ENCODE assay signal across 14 cellular contexts in the genomic region with DNA sequence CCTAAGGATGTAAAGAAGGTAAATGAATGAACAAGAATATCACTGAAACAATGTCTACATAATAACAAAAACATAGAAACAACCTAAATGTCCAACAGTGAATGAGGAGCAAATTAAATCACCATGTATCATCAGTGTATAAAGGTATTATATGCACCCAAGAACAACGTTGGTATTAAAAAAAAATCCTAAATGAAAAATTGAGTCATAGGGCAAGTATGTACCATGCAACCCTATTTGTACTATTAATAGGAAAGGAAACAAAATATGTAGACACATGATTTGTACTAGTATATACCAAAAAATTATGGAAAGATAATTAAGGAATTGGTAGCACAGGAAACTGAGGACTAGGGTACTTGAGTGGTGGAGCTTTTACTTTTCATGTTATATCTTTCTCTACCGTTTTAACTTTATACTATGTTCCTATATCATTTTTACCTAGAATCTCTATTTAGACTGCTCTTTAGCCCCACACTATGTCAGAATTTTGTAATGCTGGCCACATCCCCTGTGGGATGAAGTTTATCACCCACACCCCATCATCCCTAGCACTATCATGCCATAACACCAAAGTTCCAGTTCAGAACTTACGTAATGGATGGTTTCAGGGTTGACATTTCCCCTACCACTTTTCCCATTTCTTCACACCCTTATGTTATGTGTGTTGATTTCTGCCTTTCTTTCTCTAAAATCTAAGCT. TPM values are rescaled to one million over a fixed set of nuclear protein-coding genes. Genes with fewer than 3 reads are reported as not detected.
DNase-seq lines count a peak whose midpoint lies in the region; ATAC-seq and FAIRE-seq lines count a peak whose summit lies in the region.
"Had no signal": no experiment of that assay in that cellular context is flagged by ENCODE, and none has a peak within 500 bp of the region (broad histone marks: within the 10 kb centered on the region; RNA-seq: fewer than 3 reads in every experiment).

No MANE protein-coding gene starts in this region.

- peak; percentile 37 for FAIRE-seq in GM19239 (lab: Jason Lieb, UNC)

- peak; percentile 26 for ATAC-seq in activated T-helper 17 cell treated with anti-CD3 and anti-CD28 coated beads, Interleukin-2, amount 50 U/mL, for 72 hours (replicated peaks)
- ATAC-seq in HG03354 (IDR thresholded peaks at IDR 0.05; ENCODE audit: poor library complexity, severe bottlenecking, unreplicated experiment), result no peak
- ATAC-seq in HG03025 (IDR thresholded peaks at IDR 0.05; ENCODE audit: low FRiP score, unreplicated experiment), result no peak
- ATAC-seq in HG02678 (IDR thresholded peaks at IDR 0.05; ENCODE audit: unreplicated experiment), result no peak
- ATAC-seq: left colon had no signal

- H3K4me3 Mint-ChIP-seq in activated T-helper 17 cell treated with anti-CD3 and anti-CD28 coated beads, Interleukin-2, amount 50 U/mL, for 72 hours, result no peak overlapping the region

- H3K36me3 Mint-ChIP-seq in activated T-helper 17 cell treated with anti-CD3 and anti-CD28 coated beads, Interleukin-2, amount 50 U/mL, for 72 hours (ENCODE audit: low read depth), result no peaks in the 10 kb centered on the region

- no peaks in the 10 kb centered on the region for H3K4me1 Mint-ChIP-seq in activated T-helper 17 cell treated with anti-CD3 and anti-CD28 coated beads, Interleukin-2, amount 50 U/mL, for 72 hours

- H3K27me3 Mint-ChIP-seq in activated T-helper 17 cell treated with anti-CD3 and anti-CD28 coated beads, Interleukin-2, amount 50 U/mL, for 72 hours, result no peaks in the 10 kb centered on the region

- no peaks in the 10 kb centered on the region for H3K9me3 Mint-ChIP-seq in activated T-helper 17 cell treated with anti-CD3 and anti-CD28 coated beads, Interleukin-2, amount 50 U/mL, for 72 hours

- DNase-seq in AML-193 (lab: John Stamatoyannopoulos, UW) (peak; percentile 74 to 77), GM19239 (ENCODE audit: insufficient read length, low spot score) (no peak), iris pigment epithelial cell (ENCODE audit: low read depth) (peak; percentile 53), cerebellar cortex (ENCODE audit: low spot score) (no peak)
- DNase-seq: amygdala, KG1, left colon, NCI-H2171, PC-9, T-helper 9 cell had no signal

- no peak overlapping the region for H3K27ac Mint-ChIP-seq in activated T-helper 17 cell treated with anti-CD3 and anti-CD28 coated beads, Interleukin-2, amount 50 U/mL, for 72 hours

RNA-seq across cellular contexts. Expression of gene IKZF2, which starts 25.6 kb away (rescaled TPM):
- total RNA-seq in activated T-helper 17 cell treated with anti-CD3 and anti-CD28 coated beads, Interleukin-2, amount 50 U/mL, for 72 hours, result 10 to 100 TPM in 1 of 2 donors, 1 to 10 TPM in 1; 8.7 to 12.4 TPM

Comparison
In these comparisons a context has a peak if more than half of its experiments do, and no peak if none do; other contexts are left out.
1. DNase-seq: peak in AML-193 (2 of 2) and iris pigment epithelial cell (single experiment); none in GM19239 (single experiment) and cerebellar cortex (single experiment).